In the genomic region with DNA sequence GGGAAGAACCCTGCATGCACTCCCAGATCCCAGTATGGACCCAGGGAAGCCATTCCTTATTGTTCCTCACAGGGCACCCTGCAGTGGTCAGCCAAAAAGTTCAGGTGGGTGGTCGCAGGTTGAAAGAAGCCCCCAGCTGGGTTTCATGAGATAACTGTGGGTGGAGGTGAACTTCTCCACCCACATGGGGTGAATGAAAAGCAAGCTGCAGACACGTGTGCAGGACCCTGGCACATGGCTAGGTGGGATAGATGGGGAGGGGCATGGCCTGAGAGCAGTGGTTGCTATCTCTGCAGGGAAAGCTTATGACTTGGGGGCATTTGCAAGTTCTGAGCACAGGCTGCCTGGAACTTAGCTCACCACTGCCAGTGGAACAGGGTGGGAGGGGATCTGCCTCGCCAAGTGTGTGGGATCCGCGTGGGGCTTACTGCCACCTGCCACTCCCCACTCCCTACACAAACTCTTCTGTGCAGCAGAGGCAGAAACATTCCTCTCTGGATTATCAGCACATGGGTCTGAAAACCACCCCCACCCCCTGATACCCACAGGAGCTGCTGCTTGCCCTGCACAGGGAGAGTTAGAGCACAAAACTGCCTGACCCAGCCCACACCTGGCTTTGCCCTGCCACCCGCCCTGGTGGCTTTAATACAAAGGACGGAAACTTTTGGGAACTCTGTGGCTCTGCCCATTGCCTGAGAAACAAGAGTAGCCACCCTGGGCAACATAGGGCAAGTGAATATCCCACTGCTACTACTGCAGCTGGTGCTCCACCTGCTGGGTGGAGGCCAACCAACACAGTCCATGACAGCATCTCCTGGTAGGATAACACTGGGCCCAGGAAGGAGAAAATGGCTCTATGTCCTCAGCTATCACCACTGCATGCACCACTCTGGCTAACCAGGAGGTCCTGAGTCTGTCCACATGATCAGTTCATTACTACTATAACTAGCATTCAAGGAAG, we compare ENCODE assay signal across 14 cellular contexts.
DNase-seq lines count a peak whose midpoint lies in the region; ATAC-seq and TF ChIP-seq lines count a peak whose summit lies in the region.
"Had no signal": no experiment of that assay in that cellular context is flagged by ENCODE, and none has a peak within 500 bp of the region (broad histone marks: within the 10 kb centered on the region; RNA-seq: fewer than 3 reads in every experiment).

No MANE protein-coding gene starts in this region.

- peak; percentile 49 for DNase-seq in D341Med (ENCODE audit: low spot score)
- peak; percentile 52 for DNase-seq in iPS-NIHi7 (ENCODE audit: extremely low spot score)
- DNase-seq in dedifferentiated amniotic fluid mesenchymal stem cell (ENCODE audit: extremely low spot score), result no peak
- DNase-seq in NCI-H187 treated with DMSO at 0.1 percent for 48 hours (lab: John Stamatoyannopoulos, UW), result no peak
- DNase-seq in RWPE1 (ENCODE audit: low spot score), result no peak
- DNase-seq: activated CD4-positive, alpha-beta T cell treated with anti-CD3 and anti-CD28 coated beads, Interleukin-2, amount 10 ng/mL, durations not matched to agents 24 days and 14 days; left cardiac atrium; naive B cell; NCI-H187; right cardiac atrium; T-cell had no signal

- POLR2A ChIA-PET in HEK293 (lab: Yijun Ruan, JAX) (interaction anchor here (0.5 kb wide), 1 partner anchor 9 kb away, joined by 4 read pairs; no protein-coding TSS in a partner anchor), RWPE1 (lab: Yijun Ruan, JAX; ENCODE audit: low non-redundant PET) (no interaction called here)

- no peaks in the 10 kb centered on the region for H3K9me3 ChIP-seq in HEK293 (ENCODE audit: control insufficient read depth, insufficient read depth, low read depth, low read length)

- H3K36me3 ChIP-seq in HEK293 (ENCODE audit: control insufficient read depth in 2 of 2, insufficient read depth in 1 of 2, low read length in 2 of 2), result no peaks in the 10 kb centered on the region

- H3K27ac ChIP-seq in HEK293 (ENCODE audit: extremely low read depth, low read depth, low read length) (no peak overlapping the region), VCaP (peak overlapping the region; percentile 88), RWPE1 (no peak overlapping the region)

- no peaks in the 10 kb centered on the region for H3K4me1 ChIP-seq in HEK293 (ENCODE audit: control insufficient read depth, insufficient read depth, low read length)

- TF ChIP-seq CTCF in HEK293 (tag by site-specific recombination; IDR thresholded peaks at IDR 0.05) (0 out of 2 replicates have a peak, but pooled peaks have one; percentile 8), VCaP (conservative IDR thresholded peaks at IDR 0.05) (0 out of 2 replicates have a peak, but pooled peaks have one; percentile 10), RWPE1 (conservative IDR thresholded peaks at IDR 0.05; ENCODE audit: low read depth) (no peak)

- CTCF ChIA-PET in HEK293 (lab: Yijun Ruan, JAX) (interaction anchor here (1.0 to 2.7 kb wide), 4 partner anchors 9 to 123 kb away, joined by 3 to 13 read pairs (median 4); no protein-coding TSS in a partner anchor), RWPE1 (lab: Yijun Ruan, JAX) (interaction anchor here (0.7 kb wide), 1 partner anchor 153 kb away, joined by 3 read pairs; no protein-coding TSS in a partner anchor)

- no peak overlapping the region for H3K4me3 ChIP-seq in HEK293 (ENCODE audit: low read depth, low read length)

- ATAC-seq in GM21447 (IDR thresholded peaks at IDR 0.05; ENCODE audit: unreplicated experiment), result no peak
- ATAC-seq: left cardiac atrium, right cardiac atrium, T-cell had no signal

TF ChIP-seq in HEK293, 187 proteins besides CTCF, POLR2A, EP300 and RAD21:
- TF ChIP-seq, protein P1, sequence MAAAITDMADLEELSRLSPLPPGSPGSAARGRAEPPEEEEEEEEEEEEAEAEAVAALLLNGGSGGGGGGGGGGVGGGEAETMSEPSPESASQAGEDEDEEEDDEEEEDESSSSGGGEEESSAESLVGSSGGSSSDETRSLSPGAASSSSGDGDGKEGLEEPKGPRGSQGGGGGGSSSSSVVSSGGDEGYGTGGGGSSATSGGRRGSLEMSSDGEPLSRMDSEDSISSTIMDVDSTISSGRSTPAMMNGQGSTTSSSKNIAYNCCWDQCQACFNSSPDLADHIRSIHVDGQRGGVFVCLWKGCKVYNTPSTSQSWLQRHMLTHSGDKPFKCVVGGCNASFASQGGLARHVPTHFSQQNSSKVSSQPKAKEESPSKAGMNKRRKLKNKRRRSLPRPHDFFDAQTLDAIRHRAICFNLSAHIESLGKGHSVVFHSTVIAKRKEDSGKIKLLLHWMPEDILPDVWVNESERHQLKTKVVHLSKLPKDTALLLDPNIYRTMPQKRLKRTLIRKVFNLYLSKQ (tag by site-specific recombination; IDR thresholded peaks at IDR 0.05; ENCODE audit: borderline replicate concordance), result no peak
- no peak for TF ChIP-seq ZNF830 (tag by site-specific recombination; IDR thresholded peaks at IDR 0.05; ENCODE audit: low read depth)
- TF ChIP-seq ZNF140 (tag by site-specific recombination; IDR thresholded peaks at IDR 0.05), result no peak
- TF ChIP-seq, protein P2, sequence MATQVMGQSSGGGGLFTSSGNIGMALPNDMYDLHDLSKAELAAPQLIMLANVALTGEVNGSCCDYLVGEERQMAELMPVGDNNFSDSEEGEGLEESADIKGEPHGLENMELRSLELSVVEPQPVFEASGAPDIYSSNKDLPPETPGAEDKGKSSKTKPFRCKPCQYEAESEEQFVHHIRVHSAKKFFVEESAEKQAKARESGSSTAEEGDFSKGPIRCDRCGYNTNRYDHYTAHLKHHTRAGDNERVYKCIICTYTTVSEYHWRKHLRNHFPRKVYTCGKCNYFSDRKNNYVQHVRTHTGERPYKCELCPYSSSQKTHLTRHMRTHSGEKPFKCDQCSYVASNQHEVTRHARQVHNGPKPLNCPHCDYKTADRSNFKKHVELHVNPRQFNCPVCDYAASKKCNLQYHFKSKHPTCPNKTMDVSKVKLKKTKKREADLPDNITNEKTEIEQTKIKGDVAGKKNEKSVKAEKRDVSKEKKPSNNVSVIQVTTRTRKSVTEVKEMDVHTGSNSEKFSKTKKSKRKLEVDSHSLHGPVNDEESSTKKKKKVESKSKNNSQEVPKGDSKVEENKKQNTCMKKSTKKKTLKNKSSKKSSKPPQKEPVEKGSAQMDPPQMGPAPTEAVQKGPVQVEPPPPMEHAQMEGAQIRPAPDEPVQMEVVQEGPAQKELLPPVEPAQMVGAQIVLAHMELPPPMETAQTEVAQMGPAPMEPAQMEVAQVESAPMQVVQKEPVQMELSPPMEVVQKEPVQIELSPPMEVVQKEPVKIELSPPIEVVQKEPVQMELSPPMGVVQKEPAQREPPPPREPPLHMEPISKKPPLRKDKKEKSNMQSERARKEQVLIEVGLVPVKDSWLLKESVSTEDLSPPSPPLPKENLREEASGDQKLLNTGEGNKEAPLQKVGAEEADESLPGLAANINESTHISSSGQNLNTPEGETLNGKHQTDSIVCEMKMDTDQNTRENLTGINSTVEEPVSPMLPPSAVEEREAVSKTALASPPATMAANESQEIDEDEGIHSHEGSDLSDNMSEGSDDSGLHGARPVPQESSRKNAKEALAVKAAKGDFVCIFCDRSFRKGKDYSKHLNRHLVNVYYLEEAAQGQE (tag by site-specific recombination; IDR thresholded peaks at IDR 0.05), result no peak
- TF ChIP-seq ZIC2 (tag by site-specific recombination; IDR thresholded peaks at IDR 0.05), result peak; percentile 36; the same call in 1 of the 2 replicates
- peak; percentile 89 for TF ChIP-seq EGR2 (tag by site-specific recombination; IDR thresholded peaks at IDR 0.05; ENCODE audit: low read depth)
- no peak for TF ChIP-seq GLIS2 (tag by site-specific recombination; IDR thresholded peaks at IDR 0.05)
- TF ChIP-seq ZFHX2 (tag by site-specific recombination; conservative IDR thresholded peaks at IDR 0.05), result peak; percentile 73

Comparison
In these comparisons a context has a peak if more than half of its experiments do, and no peak if none do; other contexts are left out.
1. DNase-seq: peak in D341Med (single experiment) and iPS-NIHi7 (single experiment); none in dedifferentiated amniotic fluid mesenchymal stem cell (single experiment), NCI-H187 treated with DMSO at 0.1 percent for 48 hours (single experiment) and RWPE1 (single experiment).